1 cellular context compared by ENCODE assay signal in genomic region chr5:146446861-146447733, GRCh38.
TF ChIP-seq lines count a peak whose summit lies in the region.

Gene TCERG1 (plus strand): TSS chr5:146447333. CDS start chr5:146447350, 17 bp downstream.

TF ChIP-seq in SK-N-SH, 30 proteins besides CTCF, POLR2A, EP300 and RAD21 (continued from another document):
- TF ChIP-seq REST (IDR thresholded peaks at IDR 0.05; ENCODE audit: low read depth, low read length) (no peak; the same call in 1 of the 2 replicates), CHD2 (IDR thresholded peaks at IDR 0.05; ENCODE audit: low read length, partially characterized antibody) (peak; percentile 97), TCF12 (IDR thresholded peaks at IDR 0.05) (peak; percentile 3; the same call in 1 of the 2 replicates), NFIC (IDR thresholded peaks at IDR 0.05; ENCODE audit: borderline replicate concordance) (no peak), USF1 (IDR thresholded peaks at IDR 0.05; ENCODE audit: borderline replicate concordance, low read depth) (peak; percentile 84; the same call in 1 of the 2 replicates), YY1 (IDR thresholded peaks at IDR 0.05; ENCODE audit: low read depth) (peak; percentile 96), MXI1 (IDR thresholded peaks at IDR 0.05; ENCODE audit: low read depth, low read length) (peak; percentile 98), EZH2phosphoT487 (IDR thresholded peaks at IDR 0.05; ENCODE audit: borderline replicate concordance, low read depth) (no peak), ZBTB33 (IDR thresholded peaks at IDR 0.05; ENCODE audit: borderline replicate concordance, low read depth) (peak; percentile 76), TEAD4 (IDR thresholded peaks at IDR 0.05; ENCODE audit: borderline replicate concordance, insufficient read depth) (no peak), ELF1 (IDR thresholded peaks at IDR 0.05) (peak; percentile 59; the same call in 1 of the 2 replicates), RXRA (IDR thresholded peaks at IDR 0.05; ENCODE audit: borderline replicate concordance, low read depth) (no peak), TAF1 (IDR thresholded peaks at IDR 0.05; ENCODE audit: borderline replicate concordance, low read depth, low read length) (peak; percentile 71), GATA2 (CRISPR knock-in tag; IDR thresholded peaks at IDR 0.05) (no peak), RCOR1 (IDR thresholded peaks at IDR 0.05; ENCODE audit: low read length) (peak; percentile 40; the same call in 1 of the 2 replicates), NRF1 (IDR thresholded peaks at IDR 0.05; ENCODE audit: low read depth, low read length) (no peak)
